12 cellular contexts compared by ENCODE assay signal in genomic region chr2:182283512-182283911, GRCh38.
"Had no signal": no experiment of that assay in that cellular context is flagged by ENCODE, and none has a peak within 500 bp of the region (broad histone marks: within the 10 kb centered on the region; RNA-seq: fewer than 3 reads in every experiment).

No MANE protein-coding gene starts in this region.

- H3K36me3 Mint-ChIP-seq: activated naive CD4-positive, alpha-beta T cell treated with anti-CD3 and anti-CD28 coated beads, Interleukin-2, amount 10 ng/mL, durations not matched to agents 7 days and 5 days had no signal

- H3K4me3 Mint-ChIP-seq: activated naive CD4-positive, alpha-beta T cell treated with anti-CD3 and anti-CD28 coated beads, Interleukin-2, amount 10 ng/mL, durations not matched to agents 7 days and 5 days had no signal

- H3K27me3 Mint-ChIP-seq: activated naive CD4-positive, alpha-beta T cell treated with anti-CD3 and anti-CD28 coated beads, Interleukin-2, amount 10 ng/mL, durations not matched to agents 7 days and 5 days had no signal

- H3K9me3 Mint-ChIP-seq: activated naive CD4-positive, alpha-beta T cell treated with anti-CD3 and anti-CD28 coated beads, Interleukin-2, amount 10 ng/mL, durations not matched to agents 7 days and 5 days; activated T-helper 2 cell treated with anti-CD3 and anti-CD28 coated beads, Interferon-gamma antibody, Interleukin-2, Interleukin-4, amounts not matched to agents 10 μg/mL and 5 μg/mL and 100 μg/mL, durations not matched to agents 14 hours and 24 hours and 36 hours had no signal

- FAIRE-seq: endometrium had no signal

- DNase-seq: activated CD4-positive, alpha-beta T cell treated with anti-CD3 and anti-CD28 coated beads for 1 hour; activated CD4-positive, alpha-beta T cell treated with anti-CD3 and anti-CD28 coated beads, Interleukin-2, amount 50 U/mL, for 48 hours; activated naive CD4-positive, alpha-beta T cell treated with anti-CD3 and anti-CD28 coated beads, Interleukin-2, amount 10 ng/mL, durations not matched to agents 7 days and 5 days; left colon; lower lobe of right lung; midbrain; ovary; sigmoid colon; stimulated activated CD4-positive, alpha-beta T cell treated with anti-CD3 and anti-CD28 coated beads, Interleukin-2, amount 100 ng/mL, for 24 hours; uterus had no signal

- H3K4me1 Mint-ChIP-seq: activated naive CD4-positive, alpha-beta T cell treated with anti-CD3 and anti-CD28 coated beads, Interleukin-2, amount 10 ng/mL, durations not matched to agents 7 days and 5 days had no signal

- ATAC-seq: left colon, lower lobe of right lung had no signal

- H3K27ac Mint-ChIP-seq: activated naive CD4-positive, alpha-beta T cell treated with anti-CD3 and anti-CD28 coated beads, Interleukin-2, amount 10 ng/mL, durations not matched to agents 7 days and 5 days; activated T-helper 2 cell treated with anti-CD3 and anti-CD28 coated beads, Interferon-gamma antibody, Interleukin-2, Interleukin-4, amounts not matched to agents 10 μg/mL and 5 μg/mL and 100 μg/mL, durations not matched to agents 14 hours and 24 hours and 36 hours had no signal
